In the genomic region with DNA sequence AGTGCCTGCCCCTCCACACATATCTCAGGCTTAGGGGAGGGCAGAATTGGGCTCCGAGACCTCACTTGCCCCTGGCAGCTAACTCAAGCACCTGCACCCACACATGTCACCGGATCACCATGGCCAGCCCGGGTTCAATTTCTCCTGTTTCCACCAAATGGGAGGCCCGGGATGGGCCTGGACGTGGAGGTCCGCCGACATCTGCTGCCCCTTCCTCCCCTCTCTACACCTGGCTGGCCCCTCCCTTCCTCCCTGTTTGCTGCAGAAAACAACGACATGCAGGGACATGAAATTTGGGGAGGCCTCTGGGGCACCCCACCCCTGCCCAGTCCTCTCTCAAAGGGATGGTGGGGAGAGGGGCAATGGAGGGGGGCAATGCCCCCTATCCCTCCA, we compare ENCODE assay signal across 1 cellular context.
TF ChIP-seq lines count a peak whose summit lies in the region.

No MANE protein-coding gene starts in this region.

TF ChIP-seq in H1, 55 proteins besides CTCF, POLR2A, EP300 and RAD21:
- TF ChIP-seq CBX5 (IDR thresholded peaks at IDR 0.05; ENCODE audit: low read depth, low read length) (no peak), PHF8 (conservative IDR thresholded peaks at IDR 0.05; ENCODE audit: low read depth, low read length) (no peak), KDM1A (IDR thresholded peaks at IDR 0.05; ENCODE audit: borderline replicate concordance, low read length) (no peak), HDAC6 (IDR thresholded peaks at IDR 0.05; ENCODE audit: low read depth, low read length) (no peak), TAF1 (IDR thresholded peaks at IDR 0.05; ENCODE audit: low read depth, low read length) (no peak), RXRA (IDR thresholded peaks at IDR 0.05; ENCODE audit: insufficient read depth, low read depth, low read length) (no peak), JUND (IDR thresholded peaks at IDR 0.05; ENCODE audit: low read length) (no peak), NRF1 (IDR thresholded peaks at IDR 0.05; ENCODE audit: low read depth, low read length) (no peak)
- TF ChIP-seq, protein P1, sequence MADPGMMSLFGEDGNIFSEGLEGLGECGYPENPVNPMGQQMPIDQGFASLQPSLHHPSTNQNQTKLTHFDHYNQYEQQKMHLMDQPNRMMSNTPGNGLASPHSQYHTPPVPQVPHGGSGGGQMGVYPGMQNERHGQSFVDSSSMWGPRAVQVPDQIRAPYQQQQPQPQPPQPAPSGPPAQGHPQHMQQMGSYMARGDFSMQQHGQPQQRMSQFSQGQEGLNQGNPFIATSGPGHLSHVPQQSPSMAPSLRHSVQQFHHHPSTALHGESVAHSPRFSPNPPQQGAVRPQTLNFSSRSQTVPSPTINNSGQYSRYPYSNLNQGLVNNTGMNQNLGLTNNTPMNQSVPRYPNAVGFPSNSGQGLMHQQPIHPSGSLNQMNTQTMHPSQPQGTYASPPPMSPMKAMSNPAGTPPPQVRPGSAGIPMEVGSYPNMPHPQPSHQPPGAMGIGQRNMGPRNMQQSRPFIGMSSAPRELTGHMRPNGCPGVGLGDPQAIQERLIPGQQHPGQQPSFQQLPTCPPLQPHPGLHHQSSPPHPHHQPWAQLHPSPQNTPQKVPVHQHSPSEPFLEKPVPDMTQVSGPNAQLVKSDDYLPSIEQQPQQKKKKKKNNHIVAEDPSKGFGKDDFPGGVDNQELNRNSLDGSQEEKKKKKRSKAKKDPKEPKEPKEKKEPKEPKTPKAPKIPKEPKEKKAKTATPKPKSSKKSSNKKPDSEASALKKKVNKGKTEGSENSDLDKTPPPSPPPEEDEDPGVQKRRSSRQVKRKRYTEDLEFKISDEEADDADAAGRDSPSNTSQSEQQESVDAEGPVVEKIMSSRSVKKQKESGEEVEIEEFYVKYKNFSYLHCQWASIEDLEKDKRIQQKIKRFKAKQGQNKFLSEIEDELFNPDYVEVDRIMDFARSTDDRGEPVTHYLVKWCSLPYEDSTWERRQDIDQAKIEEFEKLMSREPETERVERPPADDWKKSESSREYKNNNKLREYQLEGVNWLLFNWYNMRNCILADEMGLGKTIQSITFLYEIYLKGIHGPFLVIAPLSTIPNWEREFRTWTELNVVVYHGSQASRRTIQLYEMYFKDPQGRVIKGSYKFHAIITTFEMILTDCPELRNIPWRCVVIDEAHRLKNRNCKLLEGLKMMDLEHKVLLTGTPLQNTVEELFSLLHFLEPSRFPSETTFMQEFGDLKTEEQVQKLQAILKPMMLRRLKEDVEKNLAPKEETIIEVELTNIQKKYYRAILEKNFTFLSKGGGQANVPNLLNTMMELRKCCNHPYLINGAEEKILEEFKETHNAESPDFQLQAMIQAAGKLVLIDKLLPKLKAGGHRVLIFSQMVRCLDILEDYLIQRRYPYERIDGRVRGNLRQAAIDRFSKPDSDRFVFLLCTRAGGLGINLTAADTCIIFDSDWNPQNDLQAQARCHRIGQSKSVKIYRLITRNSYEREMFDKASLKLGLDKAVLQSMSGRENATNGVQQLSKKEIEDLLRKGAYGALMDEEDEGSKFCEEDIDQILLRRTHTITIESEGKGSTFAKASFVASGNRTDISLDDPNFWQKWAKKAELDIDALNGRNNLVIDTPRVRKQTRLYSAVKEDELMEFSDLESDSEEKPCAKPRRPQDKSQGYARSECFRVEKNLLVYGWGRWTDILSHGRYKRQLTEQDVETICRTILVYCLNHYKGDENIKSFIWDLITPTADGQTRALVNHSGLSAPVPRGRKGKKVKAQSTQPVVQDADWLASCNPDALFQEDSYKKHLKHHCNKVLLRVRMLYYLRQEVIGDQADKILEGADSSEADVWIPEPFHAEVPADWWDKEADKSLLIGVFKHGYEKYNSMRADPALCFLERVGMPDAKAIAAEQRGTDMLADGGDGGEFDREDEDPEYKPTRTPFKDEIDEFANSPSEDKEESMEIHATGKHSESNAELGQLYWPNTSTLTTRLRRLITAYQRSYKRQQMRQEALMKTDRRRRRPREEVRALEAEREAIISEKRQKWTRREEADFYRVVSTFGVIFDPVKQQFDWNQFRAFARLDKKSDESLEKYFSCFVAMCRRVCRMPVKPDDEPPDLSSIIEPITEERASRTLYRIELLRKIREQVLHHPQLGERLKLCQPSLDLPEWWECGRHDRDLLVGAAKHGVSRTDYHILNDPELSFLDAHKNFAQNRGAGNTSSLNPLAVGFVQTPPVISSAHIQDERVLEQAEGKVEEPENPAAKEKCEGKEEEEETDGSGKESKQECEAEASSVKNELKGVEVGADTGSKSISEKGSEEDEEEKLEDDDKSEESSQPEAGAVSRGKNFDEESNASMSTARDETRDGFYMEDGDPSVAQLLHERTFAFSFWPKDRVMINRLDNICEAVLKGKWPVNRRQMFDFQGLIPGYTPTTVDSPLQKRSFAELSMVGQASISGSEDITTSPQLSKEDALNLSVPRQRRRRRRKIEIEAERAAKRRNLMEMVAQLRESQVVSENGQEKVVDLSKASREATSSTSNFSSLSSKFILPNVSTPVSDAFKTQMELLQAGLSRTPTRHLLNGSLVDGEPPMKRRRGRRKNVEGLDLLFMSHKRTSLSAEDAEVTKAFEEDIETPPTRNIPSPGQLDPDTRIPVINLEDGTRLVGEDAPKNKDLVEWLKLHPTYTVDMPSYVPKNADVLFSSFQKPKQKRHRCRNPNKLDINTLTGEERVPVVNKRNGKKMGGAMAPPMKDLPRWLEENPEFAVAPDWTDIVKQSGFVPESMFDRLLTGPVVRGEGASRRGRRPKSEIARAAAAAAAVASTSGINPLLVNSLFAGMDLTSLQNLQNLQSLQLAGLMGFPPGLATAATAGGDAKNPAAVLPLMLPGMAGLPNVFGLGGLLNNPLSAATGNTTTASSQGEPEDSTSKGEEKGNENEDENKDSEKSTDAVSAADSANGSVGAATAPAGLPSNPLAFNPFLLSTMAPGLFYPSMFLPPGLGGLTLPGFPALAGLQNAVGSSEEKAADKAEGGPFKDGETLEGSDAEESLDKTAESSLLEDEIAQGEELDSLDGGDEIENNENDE (IDR thresholded peaks at IDR 0.05; ENCODE audit: insufficient replicate concordance, low read length): no peak
